In genomic region chr2:127859712-127860085, GRCh38 we compare ENCODE assay signal across 8 cellular contexts. TPM values are rescaled to one million over a fixed set of nuclear protein-coding genes. Genes with fewer than 3 reads are reported as not detected.
DNase-seq lines count a peak whose midpoint lies in the region; ATAC-seq and TF ChIP-seq lines count a peak whose summit lies in the region.

No MANE protein-coding gene starts in this region.

- peaks cover 19% of the 10 kb centered on the region for H3K36me3 ChIP-seq in endodermal cell (ENCODE audit: control insufficient read depth, insufficient read depth, low read length)

- H3K4me1 Mint-ChIP-seq in endodermal cell: peaks cover 25% of the 10 kb centered on the region

- H3K27ac Mint-ChIP-seq in endodermal cell: peak overlapping the region; percentile 46

- H3K27me3 ChIP-seq in endodermal cell (ENCODE audit: control insufficient read depth, insufficient read depth, low read length, poor library complexity, severe bottlenecking): no peaks in the 10 kb centered on the region

- no peaks in the 10 kb centered on the region for H3K9me3 Mint-ChIP-seq in endodermal cell

- no peaks in the 10 kb centered on the region for H3K4me1 ChIP-seq in endodermal cell (ENCODE audit: control insufficient read depth, insufficient read depth, low read length)

- DNase-seq in NCI-H82 (lab: John Stamatoyannopoulos, UW) (peak; percentile 42), NCI-H82 treated with DMSO at 0.1 percent for 48 hours (lab: John Stamatoyannopoulos, UW; ENCODE audit: unreplicated experiment) (no peak), endodermal cell (peak; percentile 94), renal cortical epithelial cell (ENCODE audit: low read depth) (peak; percentile 38), NOMO-1 (lab: John Stamatoyannopoulos, UW; ENCODE audit: unreplicated experiment in 2 of 2) (no peak)
- DNase-seq in activated CD4-positive, alpha-beta T cell treated with anti-CD3 and anti-CD28 coated beads, Interleukin-2, amount 50 U/mL, for 24 hours (ENCODE audit: low read depth in 1 of 2, low spot score in 1 of 2): peak; percentile 6 to 24

- no peaks in the 10 kb centered on the region for H3K9me3 ChIP-seq in endodermal cell (ENCODE audit: control insufficient read depth, low read length)

- TF ChIP-seq CTCF in endodermal cell (conservative IDR thresholded peaks at IDR 0.05): no peak

- no peak overlapping the region for H3K9ac ChIP-seq in endodermal cell (ENCODE audit: extremely low read depth, low read length, poor library complexity, severe bottlenecking)

- no peaks in the 10 kb centered on the region for H3K27me3 Mint-ChIP-seq in endodermal cell (ENCODE audit: insufficient read depth)

- H3K4me3 Mint-ChIP-seq in endodermal cell: peak overlapping the region; percentile 83

- ATAC-seq in HG02678 (IDR thresholded peaks at IDR 0.05; ENCODE audit: unreplicated experiment) (no peak), HG02973 (IDR thresholded peaks at IDR 0.05; ENCODE audit: unreplicated experiment) (no peak)

- 19 to 27% methylated on average over 8 of the region's 8 CpGs for WGBS in endodermal cell (ENCODE audit: insufficient coverage in 1 of 2, insufficient read length in 1 of 2), 2 experiments

- no peak overlapping the region for H3K27ac ChIP-seq in endodermal cell (ENCODE audit: low read depth, low read length)

- H3K36me3 Mint-ChIP-seq in endodermal cell (ENCODE audit: low read depth): peaks cover 18% of the 10 kb centered on the region

- H3K4me3 ChIP-seq in endodermal cell (ENCODE audit: low read length): no peak overlapping the region

RNA-seq across cellular contexts. Expression of gene POLR2D, which starts 1.7 kb away (rescaled TPM):
- 10 to 100 TPM; 56.1 to 70.4 TPM for total RNA-seq in endodermal cell
- polyA plus RNA-seq in endodermal cell (2013, experiment 1 of 2): 53.0 TPM
- 55.3 TPM for polyA plus RNA-seq in endodermal cell (2013, experiment 2 of 2)
- total RNA-seq in renal cortical epithelial cell: 16.8 and 32.1 TPM in 2 replicates

RNA-seq across cellular contexts. Expression of gene AMMECR1L, which starts 26.1 kb away (rescaled TPM):
- total RNA-seq in endodermal cell (10 to 100 TPM; 21.7 to 22.0 TPM), renal cortical epithelial cell (21.0 and 27.6 TPM in 2 replicates)
- 18.1 TPM for polyA plus RNA-seq in endodermal cell (2013, experiment 1 of 2)
- polyA plus RNA-seq in endodermal cell (2013, experiment 2 of 2): 18.5 TPM

RNA-seq across cellular contexts. Expression of gene WDR33, which starts 48.7 kb away (rescaled TPM):
- total RNA-seq in endodermal cell (10 to 100 TPM; 76.3 to 82.5 TPM), renal cortical epithelial cell (20.7 and 60.7 TPM in 2 replicates)
- polyA plus RNA-seq in endodermal cell (2013, experiment 1 of 2): 38.9 TPM
- 39.7 TPM for polyA plus RNA-seq in endodermal cell (2013, experiment 2 of 2)

Comparison
In these comparisons a context has a peak if more than half of its experiments do, and no peak if none do; other contexts are left out.
1. DNase-seq: peak in NCI-H82 (single experiment), activated CD4-positive, alpha-beta T cell treated with anti-CD3 and anti-CD28 coated beads, Interleukin-2, amount 50 U/mL, for 24 hours (2 of 2), endodermal cell (single experiment) and renal cortical epithelial cell (single experiment); none in NCI-H82 treated with DMSO at 0.1 percent for 48 hours (single experiment) and NOMO-1 (0 of 2).